ENCODE assay signal across 19 cellular contexts in genomic region chr5:12805165-12805698, GRCh38.
"Had no signal": no experiment of that assay in that cellular context is flagged by ENCODE, and none has a peak within 500 bp of the region (broad histone marks: within the 10 kb centered on the region; RNA-seq: fewer than 3 reads in every experiment).

No MANE protein-coding gene starts in this region.

- H3K36me3 ChIP-seq: cardiac muscle cell, esophagus squamous epithelium, sigmoid colon, suprapubic skin had no signal

- H3K4me1 Mint-ChIP-seq: activated CD4-positive, alpha-beta T cell treated with anti-CD3 and anti-CD28 coated beads, Interleukin-2, amount 10 ng/mL, durations not matched to agents 7 days and 5 days; activated naive CD4-positive, alpha-beta T cell treated with anti-CD3 and anti-CD28 coated beads, Interleukin-2, amount 10 ng/mL, durations not matched to agents 7 days and 5 days; activated T-helper 17 cell treated with anti-CD3 and anti-CD28 coated beads, Interleukin-2, amount 50 U/mL, for 72 hours had no signal

- ATAC-seq: activated T-helper 17 cell treated with anti-CD3 and anti-CD28 coated beads, Interleukin-2, amount 50 U/mL, for 72 hours; left lobe of liver; natural killer cell treated with Interleukin-12 subunit alpha and Interleukin-12 subunit beta and Interleukin-15 and Interleukin-18, amount 100 ng/mL, for 72 hours; stimulated activated naive CD8-positive, alpha-beta T cell treated with anti-CD3 and anti-CD28 coated beads, Interleukin-15, Interleukin-2, amounts not matched to agents 100 U/mL and 50 U/mL, for 24 hours had no signal

- H3K9me3 Mint-ChIP-seq: natural killer cell treated with Interleukin-12 subunit alpha and Interleukin-12 subunit beta and Interleukin-15 and Interleukin-18, amount 100 ng/mL, for 72 hours; type B pancreatic cell had no signal

- FAIRE-seq: colon, islet of Langerhans, TTC549 had no signal

- H3K27ac ChIP-seq: cardiac muscle cell, esophagus squamous epithelium, sigmoid colon, suprapubic skin had no signal

- H3K9me3 ChIP-seq: esophagus squamous epithelium, sigmoid colon, suprapubic skin had no signal

- H3K27me3 ChIP-seq: cardiac muscle cell, esophagus squamous epithelium, sigmoid colon, suprapubic skin had no signal

- DNase-seq: activated CD4-positive, alpha-beta T cell treated with anti-CD3 and anti-CD28 coated beads, Interleukin-2, amount 10 ng/mL, durations not matched to agents 7 days and 5 days; activated CD4-positive, CD25-positive, alpha-beta regulatory T cell; activated naive CD4-positive, alpha-beta T cell treated with anti-CD3 and anti-CD28 coated beads, Interleukin-2, amount 10 ng/mL, durations not matched to agents 7 days and 5 days; activated T-cell treated with anti-CD3 and anti-CD28 coated beads for 4 hours; esophagus squamous epithelium; foreskin fibroblast; mammary epithelial cell; sigmoid colon; stimulated activated CD4-positive, alpha-beta T cell treated with anti-CD3 and anti-CD28 coated beads, Interleukin-12 subunit alpha, Interleukin-12 subunit beta, amount 100 ng/mL, for 4 hours; stimulated activated naive CD8-positive, alpha-beta T cell treated with anti-CD3 and anti-CD28 coated beads, Interleukin-15, Interleukin-2, amounts not matched to agents 100 U/mL and 50 U/mL, for 24 hours had no signal

- H3K4me3 Mint-ChIP-seq: activated CD4-positive, alpha-beta T cell treated with anti-CD3 and anti-CD28 coated beads, Interleukin-2, amount 10 ng/mL, durations not matched to agents 7 days and 5 days; activated naive CD4-positive, alpha-beta T cell treated with anti-CD3 and anti-CD28 coated beads, Interleukin-2, amount 10 ng/mL, durations not matched to agents 7 days and 5 days; activated T-helper 17 cell treated with anti-CD3 and anti-CD28 coated beads, Interleukin-2, amount 50 U/mL, for 72 hours; natural killer cell treated with Interleukin-12 subunit alpha and Interleukin-12 subunit beta and Interleukin-15 and Interleukin-18, amount 100 ng/mL, for 72 hours; type B pancreatic cell had no signal

- H3K27ac Mint-ChIP-seq: activated CD4-positive, alpha-beta T cell treated with anti-CD3 and anti-CD28 coated beads, Interleukin-2, amount 10 ng/mL, durations not matched to agents 7 days and 5 days; activated naive CD4-positive, alpha-beta T cell treated with anti-CD3 and anti-CD28 coated beads, Interleukin-2, amount 10 ng/mL, durations not matched to agents 7 days and 5 days; activated T-helper 17 cell treated with anti-CD3 and anti-CD28 coated beads, Interleukin-2, amount 50 U/mL, for 72 hours; natural killer cell treated with Interleukin-12 subunit alpha and Interleukin-12 subunit beta and Interleukin-15 and Interleukin-18, amount 100 ng/mL, for 72 hours; type B pancreatic cell had no signal

- H3K4me3 ChIP-seq: cardiac muscle cell, esophagus squamous epithelium, sigmoid colon, suprapubic skin had no signal

- H3K27me3 Mint-ChIP-seq: activated CD4-positive, alpha-beta T cell treated with anti-CD3 and anti-CD28 coated beads, Interleukin-2, amount 10 ng/mL, durations not matched to agents 7 days and 5 days; activated naive CD4-positive, alpha-beta T cell treated with anti-CD3 and anti-CD28 coated beads, Interleukin-2, amount 10 ng/mL, durations not matched to agents 7 days and 5 days; activated T-helper 17 cell treated with anti-CD3 and anti-CD28 coated beads, Interleukin-2, amount 50 U/mL, for 72 hours; natural killer cell treated with Interleukin-12 subunit alpha and Interleukin-12 subunit beta and Interleukin-15 and Interleukin-18, amount 100 ng/mL, for 72 hours had no signal

- H3K4me1 ChIP-seq: esophagus squamous epithelium, sigmoid colon, suprapubic skin had no signal

- H3K36me3 Mint-ChIP-seq: activated naive CD4-positive, alpha-beta T cell treated with anti-CD3 and anti-CD28 coated beads, Interleukin-2, amount 10 ng/mL, durations not matched to agents 7 days and 5 days; natural killer cell treated with Interleukin-12 subunit alpha and Interleukin-12 subunit beta and Interleukin-15 and Interleukin-18, amount 100 ng/mL, for 72 hours; type B pancreatic cell had no signal
